In the genomic region with DNA sequence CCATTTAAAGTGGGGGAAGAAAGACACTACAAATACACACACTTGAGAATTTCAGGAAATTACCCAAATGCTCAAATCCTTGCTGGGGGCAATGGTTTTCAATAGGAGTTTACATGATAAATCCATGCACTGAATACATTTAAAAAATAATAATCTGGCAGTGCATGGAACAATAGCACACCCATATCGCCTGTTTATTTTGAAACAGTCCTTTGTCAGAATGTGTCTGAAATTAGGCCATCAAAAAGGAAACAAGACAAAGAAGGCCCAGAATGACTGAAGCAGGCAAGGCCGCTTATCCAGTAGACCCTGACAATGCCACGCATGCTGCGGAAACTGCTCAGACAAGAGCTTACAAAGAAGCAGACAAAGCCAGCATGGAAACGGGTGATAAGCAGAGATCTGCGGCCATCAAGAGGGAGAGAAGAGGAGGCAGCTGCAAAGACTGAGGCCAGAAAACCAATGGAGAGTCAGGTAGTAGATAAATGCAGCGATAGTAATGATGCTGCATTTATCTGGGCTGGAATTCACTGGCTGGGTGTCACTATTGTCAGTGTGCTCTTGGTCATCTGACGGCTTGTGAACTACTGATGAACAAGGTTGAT, we compare ENCODE assay signal across 19 cellular contexts.
A peak's percentile ranks its signal among the peaks of the same experiment; 100 is the strongest.
DNase-seq lines count a peak whose midpoint lies in the region; ATAC-seq, FAIRE-seq and TF ChIP-seq lines count a peak whose summit lies in the region.
"Had no signal": no experiment of that assay in that cellular context is flagged by ENCODE, and none has a peak within 500 bp of the region (broad histone marks: within the 10 kb centered on the region; RNA-seq: fewer than 3 reads in every experiment).

No MANE protein-coding gene starts in this region.

- no peaks in the 10 kb centered on the region for H3K79me2 ChIP-seq in GM23248 (ENCODE audit: insufficient read depth)
- 0 out of 3 replicates have a peak, but pooled peaks cover 6% of the 10 kb centered on the region for H3K79me2 ChIP-seq in K562 (ENCODE audit: control insufficient read depth, insufficient read depth, low read length)

- intact Hi-C loops in K562 (cut with micrococcal nuclease): loop anchor here (2.0 kb wide), 1 partner anchor 131 kb away; no protein-coding TSS in a partner anchor

- ATAC-seq in K562: peak; percentile 90

- peak; percentile 96 for FAIRE-seq in K562 (lab: Jason Lieb, UNC)
- FAIRE-seq: G401.6, GM12891 had no signal

- H3K27ac ChIP-seq in GM23248 (no peak overlapping the region), SJCRH30 (peak overlapping the region; percentile 84; the same call in 1 of the 2 replicates), K562 (ENCODE audit: extremely low read depth, low read depth, low read length) (peak overlapping the region; percentile 43; the same call in 2 of the 3 replicates)
- H3K27ac ChIP-seq: HL-60 had no signal

- no peak for TF ChIP-seq CTCF in K562 (IDR thresholded peaks at IDR 0.05 in 2 of 3, conservative IDR thresholded peaks at IDR 0.05 in 1 of 3; ENCODE audit: insufficient read depth in 2 of 3, low read depth in 1 of 3, low read length in 3 of 3)

- H3F3A ChIP-seq in GM23248 (ENCODE audit: insufficient read depth): peaks cover 34% of the 10 kb centered on the region

- peak; percentile 44; the same call in 1 of the 2 replicates for TF ChIP-seq EP300 in K562 (IDR thresholded peaks at IDR 0.05; ENCODE audit: low read length)

- H4K20me1 ChIP-seq in GM23248 (ENCODE audit: insufficient read depth) (no peaks in the 10 kb centered on the region), K562 (replicated peaks; ENCODE audit: control insufficient read depth, insufficient read depth, low read length) (peaks cover 12% of the 10 kb centered on the region)

- no peak for DNase-seq in GM23248
- peak in 1 of 2 experiments; percentile 19 for DNase-seq in SJCRH30
- peak; percentile 8 to 84 (median 30) for DNase-seq in K562 (ENCODE audit: extremely low read depth in 1 of 4, low spot score in 3 of 4)
- no peak for DNase-seq in NCI-H226
- no peak for DNase-seq in hippocampal formation (lab: John Stamatoyannopoulos, UW)
- no peak for DNase-seq in 8988T
- DNase-seq in NCI-H2081 treated with DMSO at 0.1 percent for 48 hours (lab: John Stamatoyannopoulos, UW): no peak
- DNase-seq: ACHN; CD4-positive, alpha-beta T cell; DMS79 treated with DMSO at 0.1 percent for 48 hours; GOT3; KBM-7; NCI-H1092; NCI-H2171 treated with DMSO at 0.1 percent for 48 hours; NCI-H510A treated with DMSO at 0.1 percent for 48 hours had no signal

- H3K36me3 ChIP-seq in GM23248 (ENCODE audit: low read depth): no peaks in the 10 kb centered on the region
- H3K36me3 ChIP-seq in SJCRH30: no peaks in the 10 kb centered on the region
- no peaks in the 10 kb centered on the region for H3K36me3 ChIP-seq in K562 (ENCODE audit: control insufficient read depth, insufficient read depth, low read length)
- no peaks in the 10 kb centered on the region for H3K36me3 ChIP-seq in neuron (ENCODE audit: insufficient read depth, low read length)

- H3K9ac ChIP-seq in GM23248: no peak overlapping the region
- no peak overlapping the region for H3K9ac ChIP-seq in K562 (ENCODE audit: insufficient read depth in 1 of 2, low read depth in 2 of 2, low read length in 2 of 2)

- no peak overlapping the region for H2AFZ ChIP-seq in GM23248
- H2AFZ ChIP-seq in K562 (ENCODE audit: low read depth, low read length): no peak overlapping the region
- peak overlapping the region; percentile 0 for H2AFZ ChIP-seq in neuron (ENCODE audit: low read depth, low read length)

- H3K9me1 ChIP-seq in K562 (ENCODE audit: control insufficient read depth, insufficient read depth, low read length): no peaks in the 10 kb centered on the region

- H3K9me3 ChIP-seq in GM23248 (ENCODE audit: low read depth) (no peaks in the 10 kb centered on the region), SJCRH30 (replicated peaks) (0 out of 2 replicates have a peak, but pooled peaks cover 2% of the 10 kb centered on the region), K562 (replicated peaks; ENCODE audit: control insufficient read depth, insufficient read depth, low read depth, low read length) (no peaks in the 10 kb centered on the region), neuron (ENCODE audit: low read length) (no peaks in the 10 kb centered on the region)

- H3K9me2 ChIP-seq in GM23248 (ENCODE audit: insufficient read depth): no peaks in the 10 kb centered on the region

- BruUV-seq in K562 (replicated peaks; lab: Mats Ljungman, UMichigan): no TSS peak

- CTCF ChIA-PET in K562 (lab: Yijun Ruan, JAX; ENCODE audit: low intra/inter-chr PET ratio): no interaction called here

- WGBS in GM23248 (ENCODE audit: low coverage in 1 of 2, low lambda C conversion rate in 2 of 2, missing lambda C conversion rate in 2 of 2), 2 experiments: 98 to 99% methylated on average over 8 of the region's 8 CpGs
- 1% methylated on average over 8 of the region's 8 CpGs for WGBS in K562 (ENCODE audit: insufficient coverage, low coverage, missing lambda C conversion rate)

- POLR2A ChIA-PET in K562 (lab: Yijun Ruan, JAX): interaction anchor here (2.5 kb wide), 1 partner anchor 11 kb away, joined by 11 read pairs; no protein-coding TSS in a partner anchor

- H3K4me3 ChIP-seq in GM23248 (no peak overlapping the region), SJCRH30 (no peak overlapping the region), K562 (no peak overlapping the region), neuron (ENCODE audit: low read length) (no peak overlapping the region)

- TF ChIP-seq RAD21 in K562 (CRISPR knock-in tag; conservative IDR thresholded peaks at IDR 0.05 in 1 of 2, IDR thresholded peaks at IDR 0.05 in 1 of 2): no peak

- H3K4me1 ChIP-seq in GM23248 (ENCODE audit: insufficient read depth) (peaks cover 38% of the 10 kb centered on the region), SJCRH30 (peaks cover 63% of the 10 kb centered on the region), K562 (replicated peaks in 1 of 2; ENCODE audit: control insufficient read depth in 2 of 2, insufficient read depth in 2 of 2, low read length in 2 of 2) (peaks cover 0 to 19% of the 10 kb centered on the region in 2 experiments; a peak in 3 of 5 replicates), neuron (ENCODE audit: insufficient read depth, low read length) (peaks cover 37% of the 10 kb centered on the region)

- TF ChIP-seq POLR2A in K562 (conservative IDR thresholded peaks at IDR 0.05): no peak

- peak overlapping the region; percentile 67 for H3K4me2 ChIP-seq in GM23248 (ENCODE audit: unreplicated experiment)
- H3K4me2 ChIP-seq in K562 (ENCODE audit: insufficient read depth, low read length): peak overlapping the region; percentile 20

- in situ Hi-C loops in GM23248 (cut with MboI): no loop called here
- in situ Hi-C loops in K562 (cut with MboI): no loop called here

- no peaks in the 10 kb centered on the region for H3K27me3 ChIP-seq in GM23248 (replicated peaks; ENCODE audit: insufficient read depth)
- H3K27me3 ChIP-seq in SJCRH30: no peaks in the 10 kb centered on the region
- no peaks in the 10 kb centered on the region for H3K27me3 ChIP-seq in K562 (ENCODE audit: control insufficient read depth in 2 of 2, insufficient read depth in 2 of 2, low read length in 2 of 2)
- no peaks in the 10 kb centered on the region for H3K27me3 ChIP-seq in neuron (ENCODE audit: insufficient read depth, low read length)

TF ChIP-seq in K562, 482 proteins besides CTCF, POLR2A, EP300 and RAD21 (continues in another document):
- TF ChIP-seq, protein P1, sequence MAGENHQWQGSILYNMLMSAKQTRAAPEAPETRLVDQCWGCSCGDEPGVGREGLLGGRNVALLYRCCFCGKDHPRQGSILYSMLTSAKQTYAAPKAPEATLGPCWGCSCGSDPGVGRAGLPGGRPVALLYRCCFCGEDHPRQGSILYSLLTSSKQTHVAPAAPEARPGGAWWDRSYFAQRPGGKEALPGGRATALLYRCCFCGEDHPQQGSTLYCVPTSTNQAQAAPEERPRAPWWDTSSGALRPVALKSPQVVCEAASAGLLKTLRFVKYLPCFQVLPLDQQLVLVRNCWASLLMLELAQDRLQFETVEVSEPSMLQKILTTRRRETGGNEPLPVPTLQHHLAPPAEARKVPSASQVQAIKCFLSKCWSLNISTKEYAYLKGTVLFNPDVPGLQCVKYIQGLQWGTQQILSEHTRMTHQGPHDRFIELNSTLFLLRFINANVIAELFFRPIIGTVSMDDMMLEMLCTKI (IDR thresholded peaks at IDR 0.05; ENCODE audit: partially characterized antibody): no peak
- 0 out of 2 replicates have a peak, but pooled peaks have one; percentile 5 for TF ChIP-seq PML (IDR thresholded peaks at IDR 0.05; ENCODE audit: low read length)
- TF ChIP-seq ZEB2 (IDR thresholded peaks at IDR 0.05): peak; percentile 42; the same call in 1 of the 2 replicates
- TF ChIP-seq MTA2 (IDR thresholded peaks at IDR 0.05; ENCODE audit: low read depth): peak; percentile 27; the same call in 1 of the 2 replicates
- no peak for TF ChIP-seq SAFB (IDR thresholded peaks at IDR 0.05; ENCODE audit: borderline replicate concordance, low read depth, low read length)

Comparison
In these comparisons a context has a peak if more than half of its experiments do, and no peak if none do; other contexts are left out.
1. DNase-seq: peak in K562 (4 of 4); none in GM23248 (single experiment), NCI-H226 (single experiment), hippocampal formation (0 of 2), 8988T (single experiment) and NCI-H2081 treated with DMSO at 0.1 percent for 48 hours (single experiment).